In genomic region chr1:15681346-15682290, GRCh38 we compare ENCODE assay signal across 11 cellular contexts. TPM values are rescaled to one million over a fixed set of nuclear protein-coding genes. Genes with fewer than 3 reads are reported as not detected.
DNase-seq lines count a peak whose midpoint lies in the region; ATAC-seq and TF ChIP-seq lines count a peak whose summit lies in the region.
"Had no signal": no experiment of that assay in that cellular context is flagged by ENCODE, and none has a peak within 500 bp of the region (broad histone marks: within the 10 kb centered on the region; RNA-seq: fewer than 3 reads in every experiment).

No MANE protein-coding gene starts in this region.

- H3K36me3 Mint-ChIP-seq in CD4-positive, CD25-positive, alpha-beta regulatory T cell = no peaks in the 10 kb centered on the region
- no peaks in the 10 kb centered on the region for H3K36me3 Mint-ChIP-seq in neural crest cell (ENCODE audit: low read depth)

- WGBS in esophagus, 2 donors = 79 to 80% methylated on average over 12 of the region's 12 CpGs
- WGBS in aorta, 2 donors = 86% methylated on average over 12 of the region's 12 CpGs

- H3K4me1 Mint-ChIP-seq in CD4-positive, CD25-positive, alpha-beta regulatory T cell = peaks cover 12 to 22% (median 14%) of the 10 kb centered on the region in 4 donors
- H3K4me1 Mint-ChIP-seq in neural crest cell = peaks cover 18% of the 10 kb centered on the region

- no peak for DNase-seq in CD4-positive, CD25-positive, alpha-beta regulatory T cell
- peak; percentile 14 for DNase-seq in M059J (ENCODE audit: low read depth)
- no peak for DNase-seq in neural crest cell (ENCODE audit: low read depth, low spot score)
- no peak for DNase-seq in aorta
- no peak for DNase-seq in activated CD4-positive, CD25-positive, alpha-beta regulatory T cell (lab: John Stamatoyannopoulos, UW)
- DNase-seq in ecto neural progenitor cell (ENCODE audit: low spot score) = no peak
- DNase-seq: DND-41, NCI-H1105, SHP77 had no signal

- peaks cover 25% of the 10 kb centered on the region for H3K4me1 ChIP-seq in CD4-positive, CD25-positive, alpha-beta regulatory T cell (ENCODE audit: control insufficient read depth, insufficient read depth, low read length, poor library complexity, severe bottlenecking)
- H3K4me1 ChIP-seq in esophagus (ENCODE audit: control insufficient read depth in 2 of 2, insufficient read depth in 2 of 2, low read length in 1 of 2) (peaks cover 0 to 9% of the 10 kb centered on the region in 2 donors), aorta (ENCODE audit: control insufficient read depth in 1 of 2, insufficient read depth in 2 of 2, low read length in 2 of 2) (no peaks in the 10 kb centered on the region)

- H3K9me3 ChIP-seq in CD4-positive, CD25-positive, alpha-beta regulatory T cell (ENCODE audit: control insufficient read depth in 2 of 2, low read length in 2 of 2) = no peaks in the 10 kb centered on the region
- H3K9me3 ChIP-seq in esophagus (ENCODE audit: control insufficient read depth in 2 of 2, insufficient read depth in 1 of 2, low read depth in 1 of 2, low read length in 1 of 2) = no peaks in the 10 kb centered on the region
- no peaks in the 10 kb centered on the region for H3K9me3 ChIP-seq in aorta (ENCODE audit: control insufficient read depth, low read length)

- H3K27ac ChIP-seq in CD4-positive, CD25-positive, alpha-beta regulatory T cell (ENCODE audit: insufficient read depth, low read length, poor library complexity, severe bottlenecking) = no peak overlapping the region
- peak overlapping the region; percentile 90 to 95 for H3K27ac ChIP-seq in esophagus (ENCODE audit: low read depth in 2 of 2, low read length in 1 of 2)
- no peak overlapping the region for H3K27ac ChIP-seq in aorta (ENCODE audit: low read depth in 1 of 2, low read length in 2 of 2)

- H3K4me3 Mint-ChIP-seq in CD4-positive, CD25-positive, alpha-beta regulatory T cell = peak overlapping the region; percentile 41 to 88 (median 86)
- peak overlapping the region; percentile 90 for H3K4me3 Mint-ChIP-seq in neural crest cell

- peak overlapping the region in 1 of 3 donors; percentile 71 for H3K27ac Mint-ChIP-seq in CD4-positive, CD25-positive, alpha-beta regulatory T cell
- H3K27ac Mint-ChIP-seq in neural crest cell (ENCODE audit: unreplicated experiment) = no peak overlapping the region

- ATAC-seq in CD4-positive, CD25-positive, alpha-beta regulatory T cell (ENCODE audit: low read depth in 2 of 2) = no peak
- ATAC-seq in aorta (ENCODE audit: low FRiP score) (no peak), GM18907 (IDR thresholded peaks at IDR 0.05; ENCODE audit: unreplicated experiment) (no peak)

- intact Hi-C loops in aorta (cut with DNase I) = loop anchor here in 1 of 2 donors (10.0 kb wide), 1 partner anchor 67 kb away; the partner anchor contains the start of gene DDI2

- H3K27me3 ChIP-seq in CD4-positive, CD25-positive, alpha-beta regulatory T cell (ENCODE audit: control insufficient read depth, insufficient read depth, low read length) = no peaks in the 10 kb centered on the region
- H3K27me3 ChIP-seq in esophagus (ENCODE audit: control insufficient read depth in 1 of 2, insufficient read depth in 2 of 2, low read length in 2 of 2) = no peaks in the 10 kb centered on the region
- H3K27me3 ChIP-seq in aorta (ENCODE audit: control insufficient read depth in 1 of 2, insufficient read depth in 2 of 2, low read length in 1 of 2) = no peaks in the 10 kb centered on the region

- H3K27me3 Mint-ChIP-seq in CD4-positive, CD25-positive, alpha-beta regulatory T cell = peaks cover 5% of the 10 kb centered on the region
- H3K27me3 Mint-ChIP-seq in neural crest cell (ENCODE audit: low read depth) = no peaks in the 10 kb centered on the region

- no peak for TF ChIP-seq CTCF in neural crest cell (conservative IDR thresholded peaks at IDR 0.05)

- no peaks in the 10 kb centered on the region for H3K36me3 ChIP-seq in CD4-positive, CD25-positive, alpha-beta regulatory T cell (ENCODE audit: control insufficient read depth, insufficient read depth, low read length)
- H3K36me3 ChIP-seq in esophagus (ENCODE audit: control insufficient read depth in 2 of 2, insufficient read depth in 2 of 2, low read length in 1 of 2) (no peaks in the 10 kb centered on the region), aorta (ENCODE audit: control insufficient read depth in 1 of 2, insufficient read depth in 2 of 2, low read length in 1 of 2) (no peaks in the 10 kb centered on the region)

- peaks cover 0 to 1% (median 0%) of the 10 kb centered on the region in 7 donors for H3K9me3 Mint-ChIP-seq in CD4-positive, CD25-positive, alpha-beta regulatory T cell
- H3K9me3 Mint-ChIP-seq in neural crest cell = no peaks in the 10 kb centered on the region

- no peak overlapping the region for H3K4me3 ChIP-seq in CD4-positive, CD25-positive, alpha-beta regulatory T cell (ENCODE audit: low read depth, low read length)
- no peak overlapping the region for H3K4me3 ChIP-seq in esophagus (ENCODE audit: low read depth in 1 of 2, low read length in 2 of 2)
- H3K4me3 ChIP-seq in aorta (ENCODE audit: low read length in 2 of 2) = no peak overlapping the region

RNA-seq across cellular contexts. Expression of gene PLEKHM2, which starts 2.5 kb away (rescaled TPM):
- 71.8 TPM for total RNA-seq in CD4-positive, CD25-positive, alpha-beta regulatory T cell
- polyA plus RNA-seq in CD4-positive, CD25-positive, alpha-beta regulatory T cell = 1 to 10 TPM; 3.2 to 5.0 (median 3.7) TPM
- 35.3 and 59.1 TPM in 2 replicates for total RNA-seq in M059J (2014; rRNA removed; shearing (Covaris generic))
- polyA plus RNA-seq in esophagus = 10 to 100 TPM; 34.5 to 40.7 TPM
- 61.2 and 64.5 TPM in 2 replicates for total RNA-seq in neural crest cell
- total RNA-seq in aorta = 10 to 100 TPM; 81.4 to 81.7 TPM
- polyA plus RNA-seq in aorta = 10 to 100 TPM; 23.9 to 67.6 TPM

RNA-seq across cellular contexts. Expression of gene SLC25A34, which starts 54.4 kb away (rescaled TPM):
- total RNA-seq in CD4-positive, CD25-positive, alpha-beta regulatory T cell = 1.8 TPM
- polyA plus RNA-seq in CD4-positive, CD25-positive, alpha-beta regulatory T cell = not detected
- total RNA-seq in M059J (2014; rRNA removed; shearing (Covaris generic)) = 0.27 and 0.44 TPM in 2 replicates
- polyA plus RNA-seq in esophagus (1 to 10 TPM in 1 of 2 donors, under 1 TPM in 1; 0.46 to 2.7 TPM), aorta (1 to 10 TPM; 5.6 to 9.8 TPM)
- total RNA-seq in neural crest cell (2.9 and 3.3 TPM in 2 replicates), aorta (1 to 10 TPM; 2.5 to 4.3 TPM)

Comparison
In these comparisons a context has a peak if more than half of its experiments do, and no peak if none do; other contexts are left out.
1. H3K27ac ChIP-seq: peak in esophagus (2 of 2); none in CD4-positive, CD25-positive, alpha-beta regulatory T cell (single experiment) and aorta (0 of 2).